Comparison of ENCODE assay signal across 10 cellular contexts in genomic region chr19:52200044-52200443, GRCh38. TPM values are rescaled to one million over a fixed set of nuclear protein-coding genes. Genes with fewer than 3 reads are reported as not detected.
DNase-seq lines count a peak whose midpoint lies in the region; ATAC-seq, FAIRE-seq and TF ChIP-seq lines count a peak whose summit lies in the region.
"Had no signal": no experiment of that assay in that cellular context is flagged by ENCODE, and none has a peak within 500 bp of the region (broad histone marks: within the 10 kb centered on the region; RNA-seq: fewer than 3 reads in every experiment).

No MANE protein-coding gene starts in this region.

- CTCF ChIA-PET in AG04450 (lab: Charles Lee): interaction anchor here (1.5 kb wide), 1 partner anchor 37 kb away, joined by 6 read pairs; no protein-coding TSS in a partner anchor

- no peak overlapping the region for H3K4me3 ChIP-seq in AG04450 (ENCODE audit: low read depth, low read length)
- no peak overlapping the region for H3K4me3 ChIP-seq in RWPE2 (ENCODE audit: severe bottlenecking)
- H3K4me3 ChIP-seq: K562 had no signal

- H3K9me3 ChIP-seq in AG04450 (ENCODE audit: control insufficient read depth, insufficient read depth, low read length) (no peaks in the 10 kb centered on the region), RWPE2 (ENCODE audit: severe bottlenecking) (no peaks in the 10 kb centered on the region)

- H3K36me3 ChIP-seq in RWPE2 (ENCODE audit: low read depth): peaks cover 95% of the 10 kb centered on the region

- H3K27ac ChIP-seq in AG04450 (ENCODE audit: low read depth, low read length) (peak overlapping the region; percentile 77), RWPE2 (ENCODE audit: poor library complexity, severe bottlenecking) (peak overlapping the region; percentile 10)

- DNase-seq in AG04450 (ENCODE audit: low read depth, low spot score) (peak; percentile 21), RWPE2 (ENCODE audit: low spot score) (no peak), fibroblast of peridontal ligament (ENCODE audit: extremely low read depth) (peak; percentile 62), omental fat pad (ENCODE audit: low spot score) (peak; percentile 27), frontal cortex (ENCODE audit: low spot score in 2 of 2) (no peak), NCI-H2081 (lab: John Stamatoyannopoulos, UW) (no peak), pons (ENCODE audit: low spot score) (no peak)

- no peak for TF ChIP-seq CTCF in AG04450 (IDR thresholded peaks at IDR 0.05; ENCODE audit: low read depth, low read length)
- no peak for TF ChIP-seq CTCF in RWPE2 (IDR thresholded peaks at IDR 0.05; ENCODE audit: poor library complexity, severe bottlenecking)
- no peak for TF ChIP-seq CTCF in omental fat pad (IDR thresholded peaks at IDR 0.05)

- FAIRE-seq in frontal cortex (lab: Jason Lieb, UNC): no peak
- FAIRE-seq: colon, K562 had no signal

- ATAC-seq in RWPE2 (ENCODE audit: low read depth): peak; percentile 33; the same call in 1 of the 3 replicates
- ATAC-seq in omental fat pad (ENCODE audit: low FRiP score): peak; percentile 90
- ATAC-seq in HG03432 (IDR thresholded peaks at IDR 0.05; ENCODE audit: unreplicated experiment): no peak
- ATAC-seq: K562 had no signal

- POLR2A ChIA-PET in AG04450 (lab: Yijun Ruan, JAX): interaction anchor here (1.1 kb wide), 1 partner anchor 11 kb away, joined by 11 read pairs; the partner anchor contains the start of gene PPP2R1A

- H3K27me3 ChIP-seq in AG04450 (ENCODE audit: control insufficient read depth, insufficient read depth, low read length) (no peaks in the 10 kb centered on the region), RWPE2 (ENCODE audit: insufficient read depth, poor library complexity, severe bottlenecking) (no peaks in the 10 kb centered on the region)

- no peaks in the 10 kb centered on the region for H3K4me1 ChIP-seq in RWPE2 (ENCODE audit: insufficient read depth, poor library complexity, severe bottlenecking)

RNA-seq across cellular contexts. Expression of gene PPP2R1A, which starts 10.2 kb away (rescaled TPM):
- polyA plus RNA-seq in AG04450 (2011; rRNA removed): 158 and 243 TPM in 2 replicates
- 507 and 586 TPM in 2 replicates for polyA minus RNA-seq in AG04450 (2011; rRNA and poly(A)+ RNA removed)
- 100 to 1,000 TPM; 141 to 162 (median 156) TPM for total RNA-seq in omental fat pad
- total RNA-seq in frontal cortex: 159 TPM

RNA-seq across cellular contexts. Expression of gene ZNF836, which starts 28.6 kb away (rescaled TPM):
- 3.2 and 3.7 TPM in 2 replicates for polyA plus RNA-seq in AG04450 (2011; rRNA removed)
- 5.5 and 7.4 TPM in 2 replicates for polyA minus RNA-seq in AG04450 (2011; rRNA and poly(A)+ RNA removed)
- 10 to 100 TPM in 1 of 4 donors, 1 to 10 TPM in 3; 5.8 to 15.1 (median 7.3) TPM for total RNA-seq in omental fat pad
- total RNA-seq in frontal cortex: 47.7 TPM

Comparison
In these comparisons a context has a peak if more than half of its experiments do, and no peak if none do; other contexts are left out.
1. DNase-seq: peak in AG04450 (single experiment), fibroblast of peridontal ligament (single experiment) and omental fat pad (single experiment); none in RWPE2 (single experiment), frontal cortex (0 of 2), NCI-H2081 (0 of 2) and pons (single experiment).